8 cellular contexts compared by ENCODE assay signal in the genomic region with DNA sequence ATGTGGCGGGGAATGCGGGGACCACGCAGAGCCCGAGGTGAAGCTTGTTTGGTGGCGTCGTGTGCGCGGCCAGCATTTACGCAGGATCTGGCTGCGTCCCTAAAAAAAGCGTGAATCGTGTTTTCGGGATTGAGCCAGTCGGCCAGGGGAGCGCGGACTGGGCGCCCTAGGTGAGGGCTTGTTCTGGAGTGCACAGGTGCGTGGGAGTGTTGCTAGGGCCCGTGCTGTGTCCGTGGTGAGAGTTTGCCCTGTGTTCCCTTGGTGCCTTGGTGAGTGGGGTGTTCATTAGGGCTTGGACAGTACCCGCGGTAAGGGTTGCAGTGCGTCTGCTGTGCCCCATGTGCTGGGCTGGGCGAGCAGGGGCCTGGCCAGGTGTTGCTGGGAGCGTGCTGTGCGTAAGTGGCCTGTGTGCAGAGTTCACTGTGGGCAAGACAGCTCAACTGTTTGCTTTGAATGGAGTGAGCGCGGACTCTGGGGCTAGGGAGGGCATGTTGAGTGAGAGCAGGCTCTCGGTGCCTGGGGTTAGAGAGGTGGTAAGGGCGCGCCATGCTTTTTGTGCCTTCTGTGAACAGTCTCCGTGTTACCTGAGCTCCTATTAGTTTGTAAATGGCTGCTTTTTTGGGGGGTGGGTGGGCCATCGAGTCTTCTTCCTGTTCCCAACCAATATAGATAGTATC. TPM values are rescaled to one million over a fixed set of nuclear protein-coding genes. Genes with fewer than 3 reads are reported as not detected.
DNase-seq lines count a peak whose midpoint lies in the region; ATAC-seq, FAIRE-seq and TF ChIP-seq lines count a peak whose summit lies in the region.

No MANE protein-coding gene starts in this region.

- H3K27ac ChIP-seq in RWPE1: peak overlapping the region; percentile 94

- H3K4me3 ChIP-seq in bronchial epithelial cell (ENCODE audit: low read depth, low read length): peak overlapping the region; percentile 65

- peak; percentile 43 for DNase-seq in ACHN
- peak; percentile 7 for DNase-seq in RWPE1 (ENCODE audit: low spot score)
- DNase-seq in bronchial epithelial cell (ENCODE audit: low read depth): peak; percentile 54
- DNase-seq in left kidney (ENCODE audit: low read depth, low spot score): peak; percentile 72
- DNase-seq in stimulated activated CD4-positive, alpha-beta T cell treated with anti-CD3 and anti-CD28 coated beads, TNF-alpha, amount 100 ng/mL, for 4 hours (ENCODE audit: low read depth in 3 of 3): peak; percentile 3 to 16 (median 13)
- no peak for DNase-seq in superior temporal gyrus (ENCODE audit: extremely low spot score)

- ATAC-seq in GM18511 (IDR thresholded peaks at IDR 0.05; ENCODE audit: unreplicated experiment) (peak; percentile 38), HG03095 (IDR thresholded peaks at IDR 0.05; ENCODE audit: unreplicated experiment) (peak; percentile 20)

- in situ Hi-C loops in ACHN (cut with HindIII; ENCODE audit: low pct_ligation_motif_present, low pct_unique_long_range_greater_than_20kb, low sequenced_read_pairs): no loop called here

- FAIRE-seq in bronchial epithelial cell (lab: Jason Lieb, UNC): no peak

- no peaks in the 10 kb centered on the region for H3K36me3 ChIP-seq in bronchial epithelial cell (ENCODE audit: control insufficient read depth, insufficient read depth, low read length)

- CTCF ChIA-PET in RWPE1 (lab: Yijun Ruan, JAX): interaction anchor here (0.6 kb wide), 3 partner anchors 60 to 132 kb away, joined by 3 to 6 read pairs (median 4); no protein-coding TSS in a partner anchor

- TF ChIP-seq CTCF in RWPE1 (conservative IDR thresholded peaks at IDR 0.05; ENCODE audit: low read depth): no peak
- TF ChIP-seq CTCF in bronchial epithelial cell (IDR thresholded peaks at IDR 0.05; ENCODE audit: insufficient read depth, low read length, severe bottlenecking): no peak

- POLR2A ChIA-PET in RWPE1 (lab: Yijun Ruan, JAX; ENCODE audit: low non-redundant PET): no interaction called here

- H3K27me3 ChIP-seq in bronchial epithelial cell (ENCODE audit: control insufficient read depth, insufficient read depth, low read length): no peaks in the 10 kb centered on the region

RNA-seq across cellular contexts. Expression of a gene that starts 0.7 kb away (rescaled TPM):
- total RNA-seq in bronchial epithelial cell: 128 and 192 TPM in 2 replicates
